25 cellular contexts compared by ENCODE assay signal in the genomic region with DNA sequence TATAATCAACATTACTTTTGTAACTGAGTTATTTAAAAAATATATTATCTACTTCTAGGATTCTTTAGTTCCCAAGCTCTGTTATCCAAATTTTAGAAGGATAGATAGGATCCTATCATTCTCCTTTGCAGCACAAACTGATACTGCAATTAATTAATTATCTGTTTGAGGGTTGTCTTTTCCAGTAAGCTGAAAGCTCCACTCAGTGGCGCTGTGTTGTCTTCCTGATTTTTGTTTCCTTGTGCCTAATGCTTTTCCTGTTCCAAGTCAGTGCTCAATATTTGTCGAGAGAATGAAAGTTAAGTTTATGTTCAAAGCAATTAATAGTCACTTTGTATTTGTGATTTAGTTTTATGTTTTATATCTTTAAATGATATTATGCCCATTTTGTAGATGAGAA.
DNase-seq lines count a peak whose midpoint lies in the region; ATAC-seq and TF ChIP-seq lines count a peak whose summit lies in the region.
"Had no signal": no experiment of that assay in that cellular context is flagged by ENCODE, and none has a peak within 500 bp of the region (broad histone marks: within the 10 kb centered on the region; RNA-seq: fewer than 3 reads in every experiment).

No MANE protein-coding gene starts in this region.

- H3K9me3 Mint-ChIP-seq in endodermal cell = peaks cover 10% of the 10 kb centered on the region
- H3K9me3 Mint-ChIP-seq: CD4-positive, CD25-positive, alpha-beta regulatory T cell; natural killer cell treated with Interleukin-12 subunit alpha and Interleukin-12 subunit beta and Interleukin-15 and Interleukin-18, amount 100 ng/mL, for 72 hours had no signal

- H3K27ac ChIP-seq in cardiac muscle cell = no peak overlapping the region
- H3K27ac ChIP-seq in endodermal cell (ENCODE audit: low read depth, low read length) = no peak overlapping the region
- H3K27ac ChIP-seq in effector memory CD4-positive, alpha-beta T cell (ENCODE audit: insufficient read depth, low read length, poor library complexity, severe bottlenecking) = no peak overlapping the region
- H3K27ac ChIP-seq: left lung, parathyroid adenoma, right lobe of liver had no signal

- TF ChIP-seq CTCF in cardiac muscle cell (IDR thresholded peaks at IDR 0.05; ENCODE audit: low read depth, low read length) (peak; percentile 5), endodermal cell (conservative IDR thresholded peaks at IDR 0.05) (peak; percentile 58)

- H3K4me3 ChIP-seq in cardiac muscle cell (no peak overlapping the region), endodermal cell (ENCODE audit: low read length) (no peak overlapping the region)
- H3K4me3 ChIP-seq in effector memory CD4-positive, alpha-beta T cell (ENCODE audit: insufficient read depth, low read depth, low read length, poor library complexity, severe bottlenecking) = no peak overlapping the region
- H3K4me3 ChIP-seq: left lung, right lobe of liver had no signal

- no peak overlapping the region for H3K9ac ChIP-seq in endodermal cell (ENCODE audit: extremely low read depth, low read length, poor library complexity, severe bottlenecking)
- H3K9ac ChIP-seq: parathyroid adenoma had no signal

- H3K36me3 Mint-ChIP-seq in endodermal cell (ENCODE audit: low read depth) = peaks cover 31% of the 10 kb centered on the region
- H3K36me3 Mint-ChIP-seq: CD4-positive, CD25-positive, alpha-beta regulatory T cell; natural killer cell treated with Interleukin-12 subunit alpha and Interleukin-12 subunit beta and Interleukin-15 and Interleukin-18, amount 100 ng/mL, for 72 hours had no signal

- H3K4me1 ChIP-seq in cardiac muscle cell (ENCODE audit: low read depth) (no peaks in the 10 kb centered on the region), endodermal cell (ENCODE audit: control insufficient read depth, insufficient read depth, low read length) (no peaks in the 10 kb centered on the region)
- H3K4me1 ChIP-seq in effector memory CD4-positive, alpha-beta T cell (ENCODE audit: control insufficient read depth, insufficient read depth, low read length, poor library complexity, severe bottlenecking) = no peaks in the 10 kb centered on the region
- H3K4me1 ChIP-seq: left lung, parathyroid adenoma, right lobe of liver had no signal

- 96% methylated on average over 2 of the region's 2 CpGs; no CpG with 5 or more reads in 1 of the 2 experiments for WGBS in endodermal cell (ENCODE audit: insufficient coverage in 1 of 2, insufficient read length in 1 of 2), 2 experiments

- no peak overlapping the region for H3K27ac Mint-ChIP-seq in endodermal cell
- H3K27ac Mint-ChIP-seq: CD4-positive, CD25-positive, alpha-beta regulatory T cell; natural killer cell treated with Interleukin-12 subunit alpha and Interleukin-12 subunit beta and Interleukin-15 and Interleukin-18, amount 100 ng/mL, for 72 hours had no signal

- H3K4me3 Mint-ChIP-seq in endodermal cell = no peak overlapping the region
- H3K4me3 Mint-ChIP-seq: CD4-positive, CD25-positive, alpha-beta regulatory T cell; natural killer cell treated with Interleukin-12 subunit alpha and Interleukin-12 subunit beta and Interleukin-15 and Interleukin-18, amount 100 ng/mL, for 72 hours had no signal

- ATAC-seq in Right ventricle myocardium superior (ENCODE audit: poor library complexity) = no peak
- no peak for ATAC-seq in GM19467 (IDR thresholded peaks at IDR 0.05; ENCODE audit: unreplicated experiment)
- ATAC-seq: left lung; natural killer cell treated with Interleukin-12 subunit alpha and Interleukin-12 subunit beta and Interleukin-15 and Interleukin-18, amount 100 ng/mL, for 72 hours; right lobe of liver had no signal

- H3K27me3 Mint-ChIP-seq in endodermal cell (ENCODE audit: insufficient read depth) = no peaks in the 10 kb centered on the region

- H3K27me3 ChIP-seq in cardiac muscle cell (no peaks in the 10 kb centered on the region), endodermal cell (ENCODE audit: control insufficient read depth, insufficient read depth, low read length, poor library complexity, severe bottlenecking) (no peaks in the 10 kb centered on the region)
- peaks cover 2% of the 10 kb centered on the region for H3K27me3 ChIP-seq in effector memory CD4-positive, alpha-beta T cell (replicated peaks; ENCODE audit: control insufficient read depth, insufficient read depth, low read length, poor library complexity, severe bottlenecking)
- H3K27me3 ChIP-seq: right lobe of liver had no signal

- DNase-seq in cardiac muscle cell (ENCODE audit: low read depth in 1 of 2, low spot score in 1 of 2) (no peak), Right ventricle myocardium superior (no peak), NCI-H69 (lab: John Stamatoyannopoulos, UW) (peak; percentile 65), endodermal cell (no peak), SKM-1 (lab: John Stamatoyannopoulos, UW; ENCODE audit: unreplicated experiment) (no peak)
- no peak for DNase-seq in effector memory CD4-positive, alpha-beta T cell
- DNase-seq: activated naive CD4-positive, alpha-beta T cell treated with Interleukin-2 at 50 U/mL for 16 hours; activated T-cell treated with anti-CD3 and anti-CD28 coated beads, Interleukin-2, amount 50 U/mL, for 1 hour; amniotic stem cell; CD4-positive, CD25-positive, alpha-beta regulatory T cell; dermis blood vessel endothelial cell; DMS 273 treated with DMSO at 0.1 percent for 48 hours; GF-D8; Karpas-422; left lung; midbrain; NCI-H1048; NCI-H1930; NCI-H510A; right lobe of liver; SHP77; T-helper 1 cell had no signal

- intact Hi-C loops in Right ventricle myocardium superior (cut with DNase I) = no loop called here

- H3K36me3 ChIP-seq in cardiac muscle cell = no peaks in the 10 kb centered on the region
- peaks cover 17% of the 10 kb centered on the region for H3K36me3 ChIP-seq in endodermal cell (ENCODE audit: control insufficient read depth, insufficient read depth, low read length)
- no peaks in the 10 kb centered on the region for H3K36me3 ChIP-seq in effector memory CD4-positive, alpha-beta T cell (ENCODE audit: control insufficient read depth, insufficient read depth, low read length)
- H3K36me3 ChIP-seq: left lung, right lobe of liver had no signal

- peaks cover 5% of the 10 kb centered on the region for H3K4me1 Mint-ChIP-seq in endodermal cell
- H3K4me1 Mint-ChIP-seq: CD4-positive, CD25-positive, alpha-beta regulatory T cell had no signal

- H3K9me3 ChIP-seq in cardiac muscle cell (ENCODE audit: low read depth) = no peaks in the 10 kb centered on the region
- H3K9me3 ChIP-seq in endodermal cell (ENCODE audit: control insufficient read depth, low read length) = peaks cover 14% of the 10 kb centered on the region
- no peaks in the 10 kb centered on the region for H3K9me3 ChIP-seq in effector memory CD4-positive, alpha-beta T cell (ENCODE audit: control insufficient read depth, low read length)
- H3K9me3 ChIP-seq: left lung, right lobe of liver had no signal
